8 cellular contexts compared by ENCODE assay signal in the genomic region with DNA sequence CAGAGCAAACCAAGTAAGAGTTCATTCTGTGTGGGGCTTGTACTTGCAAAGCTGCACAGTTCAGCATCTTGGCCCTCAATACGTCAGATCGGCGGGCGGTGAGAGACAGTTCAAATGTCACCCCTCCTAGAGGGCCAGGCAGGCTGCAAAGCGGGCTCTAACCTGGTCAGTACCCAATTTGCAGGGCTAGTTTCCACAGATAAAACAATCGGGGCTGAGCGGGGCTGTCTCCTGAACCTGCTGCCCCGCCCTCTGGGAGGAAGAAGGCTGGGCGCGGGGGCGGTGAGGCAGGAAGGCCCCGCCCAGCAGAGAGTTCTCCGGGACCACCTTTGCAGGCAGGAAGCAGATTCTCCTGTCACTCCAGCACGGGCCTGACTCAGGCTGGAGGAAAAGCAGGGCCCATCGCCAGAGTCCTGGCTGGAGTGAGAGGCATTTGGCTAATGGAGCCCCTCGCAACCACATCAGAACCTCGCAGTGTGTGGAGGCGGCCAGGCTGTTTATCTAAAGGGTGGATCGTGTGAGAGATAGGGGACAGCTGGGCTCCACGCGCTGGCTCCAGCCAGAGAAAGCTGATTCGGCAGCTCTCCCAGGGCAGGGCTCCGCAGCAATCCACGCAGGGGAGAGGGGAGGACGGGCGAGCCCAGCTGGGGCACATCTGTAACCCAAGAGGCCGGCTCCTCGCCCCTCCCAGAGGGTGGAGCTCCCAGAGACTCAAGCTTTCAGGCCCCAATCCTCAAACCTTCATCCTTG.
DNase-seq lines count a peak whose midpoint lies in the region; ATAC-seq and TF ChIP-seq lines count a peak whose summit lies in the region.

No MANE protein-coding gene starts in this region.

- TF ChIP-seq CTCF in epithelial cell of esophagus (IDR thresholded peaks at IDR 0.05; ENCODE audit: insufficient read depth, low read depth, low read length, missing control alignments), result no peak

- peak; percentile 32 for DNase-seq in NCI-H1092 treated with DMSO at 0.1 percent for 48 hours (lab: John Stamatoyannopoulos, UW)
- DNase-seq in NCI-H1092 (lab: John Stamatoyannopoulos, UW), result no peak
- peak; percentile 76 for DNase-seq in NCI-H510A (lab: John Stamatoyannopoulos, UW)
- DNase-seq in activated CD8-positive, alpha-beta memory T cell treated with anti-CD3 and anti-CD28 coated beads, Interleukin-2, amount 50 U/mL, for 48 hours, result peak; percentile 76
- peak; percentile 83 for DNase-seq in epithelial cell of esophagus (ENCODE audit: low read depth)
- DNase-seq in myocyte (ENCODE audit: low read depth), result peak; percentile 97
- DNase-seq in stimulated activated naive CD8-positive, alpha-beta T cell treated with anti-CD3 and anti-CD28 coated beads, Interleukin-15, Interleukin-2, amounts not matched to agents 100 U/mL and 50 U/mL, for 24 hours, result peak; percentile 74

- peak overlapping the region; percentile 33 for H3K4me3 ChIP-seq in epithelial cell of esophagus (ENCODE audit: low read length)

- peak; percentile 50 for ATAC-seq in HG02840 (IDR thresholded peaks at IDR 0.05; ENCODE audit: low FRiP score, unreplicated experiment)
- ATAC-seq in stimulated activated naive CD8-positive, alpha-beta T cell treated with anti-CD3 and anti-CD28 coated beads, Interleukin-15, Interleukin-2, amounts not matched to agents 100 U/mL and 50 U/mL, for 24 hours, result peak; percentile 76
